In genomic region chr5:135040331-135041144, GRCh38 we compare ENCODE assay signal across 17 cellular contexts. TPM values are rescaled to one million over a fixed set of nuclear protein-coding genes. Genes with fewer than 3 reads are reported as not detected.
DNase-seq lines count a peak whose midpoint lies in the region; ATAC-seq and TF ChIP-seq lines count a peak whose summit lies in the region.
"Had no signal": no experiment of that assay in that cellular context is flagged by ENCODE, and none has a peak within 500 bp of the region (broad histone marks: within the 10 kb centered on the region; RNA-seq: fewer than 3 reads in every experiment).

No MANE protein-coding gene starts in this region.

- H3K36me3 ChIP-seq in OCI-LY1 (ENCODE audit: insufficient read depth, low read length) = no peaks in the 10 kb centered on the region; the same call in 1 of the 2 replicates
- H3K36me3 ChIP-seq in hepatocyte (replicated peaks; ENCODE audit: insufficient read depth, low read depth) = no peaks in the 10 kb centered on the region
- H3K36me3 ChIP-seq in Peyer's patch = no peaks in the 10 kb centered on the region
- H3K36me3 ChIP-seq: upper lobe of left lung had no signal

- peaks cover 0 to 20% (median 12%) of the 10 kb centered on the region in 4 donors for H3K4me1 Mint-ChIP-seq in naive thymus-derived CD8-positive, alpha-beta T cell

- no peak overlapping the region; the same call in 1 of the 2 replicates for H3K9ac ChIP-seq in OCI-LY1 (ENCODE audit: low read length)

- H3K27ac ChIP-seq in OCI-LY1 (ENCODE audit: low read depth, low read length, poor library complexity, severe bottlenecking) = no peak overlapping the region
- no peak overlapping the region for H3K27ac ChIP-seq in hepatocyte
- no peak overlapping the region for H3K27ac ChIP-seq in Peyer's patch
- H3K27ac ChIP-seq: upper lobe of left lung had no signal

- H3F3A ChIP-seq in OCI-LY1 (ENCODE audit: insufficient read depth, low read length) = no peaks in the 10 kb centered on the region

- H3K4me2 ChIP-seq in OCI-LY1 (ENCODE audit: low read length) = peak overlapping the region; percentile 49; the same call in 1 of the 2 replicates
- H3K4me2 ChIP-seq in hepatocyte = peak overlapping the region; percentile 97

- TF ChIP-seq CTCF in OCI-LY1 (IDR thresholded peaks at IDR 0.05; ENCODE audit: low read length) (no peak), hepatocyte (IDR thresholded peaks at IDR 0.05; ENCODE audit: poor library complexity) (no peak), Peyer's patch (IDR thresholded peaks at IDR 0.05) (no peak)

- no peaks in the 10 kb centered on the region; the same call in 1 of the 2 replicates for H3K27me3 ChIP-seq in OCI-LY1 (ENCODE audit: insufficient read depth, low read length)
- H3K27me3 ChIP-seq in hepatocyte = peaks cover 76% of the 10 kb centered on the region
- H3K27me3 ChIP-seq in Peyer's patch = peaks cover 0 to 41% of the 10 kb centered on the region in 2 donors

- H3K4me3 ChIP-seq in OCI-LY1 (ENCODE audit: low read depth, low read length, poor library complexity, severe bottlenecking) (no peak overlapping the region), hepatocyte (no peak overlapping the region), Peyer's patch (no peak overlapping the region)

- H3K4me1 ChIP-seq in OCI-LY1 (ENCODE audit: insufficient read depth, low read length, severe bottlenecking) = peaks cover 21% of the 10 kb centered on the region
- H3K4me1 ChIP-seq in hepatocyte (ENCODE audit: insufficient read depth) = peaks cover 21% of the 10 kb centered on the region
- peaks cover 0 to 22% (median 14%) of the 10 kb centered on the region in 4 donors for H3K4me1 ChIP-seq in Peyer's patch

- H3K27me3 Mint-ChIP-seq in naive thymus-derived CD8-positive, alpha-beta T cell = peaks cover 32 to 89% (median 72%) of the 10 kb centered on the region in 5 donors

- no peak for TF ChIP-seq POLR2A in Peyer's patch (IDR thresholded peaks at IDR 0.05)

- H3K9me3 Mint-ChIP-seq in naive thymus-derived CD8-positive, alpha-beta T cell = no peaks in the 10 kb centered on the region
- H3K9me3 Mint-ChIP-seq: activated T-helper 1 cell treated with anti-CD3 and anti-CD28 coated beads, Interleukin-12 subunit alpha, Interleukin-12 subunit beta, Interleukin-2, Interleukin-4 antibody, amounts not matched to agents 30 ng/mL and 10 ng/mL and 1 ng/mL, durations not matched to agents 14 hours and 24 hours and 36 hours; HFFc6; immature natural killer cell had no signal

- POLR2A ChIA-PET in naive thymus-derived CD8-positive, alpha-beta T cell (lab: Charles Lee) = no interaction called here

- DNase-seq in ELF-1 (ENCODE audit: low read depth, low spot score) (peak; percentile 66), hepatocyte (ENCODE audit: low spot score) (no peak), SK-N-DZ (ENCODE audit: low spot score) (no peak), NCI-H510A treated with DMSO at 0.1 percent for 48 hours (lab: John Stamatoyannopoulos, UW) (no peak), Peyer's patch (no peak), NCI-H2171 treated with DMSO at 0.1 percent for 48 hours (lab: John Stamatoyannopoulos, UW) (no peak)
- no peak for DNase-seq in naive thymus-derived CD8-positive, alpha-beta T cell
- DNase-seq: dermis blood vessel endothelial cell, HFFc6, immature natural killer cell, SW 1271 had no signal

- no peaks in the 10 kb centered on the region for H3K79me2 ChIP-seq in OCI-LY1 (ENCODE audit: insufficient read depth, low read length)
- H3K79me2 ChIP-seq in hepatocyte = peaks cover 39% of the 10 kb centered on the region

- peak in 1 of 2 donors; percentile 30 for ATAC-seq in naive thymus-derived CD8-positive, alpha-beta T cell
- ATAC-seq: activated CD4-positive, CD25-positive, alpha-beta regulatory T cell treated with anti-CD3 and anti-CD28 coated beads, Interleukin-2, amount 50 U/mL, for 24 hours had no signal

- 29% methylated on average over 50 of the region's 51 CpGs for WGBS in hepatocyte (ENCODE audit: low lambda C conversion rate, missing lambda C conversion rate)

- H4K20me1 ChIP-seq in OCI-LY1 (ENCODE audit: insufficient read depth, low read length) (no peaks in the 10 kb centered on the region), hepatocyte (ENCODE audit: insufficient read depth, poor library complexity, severe bottlenecking) (no peaks in the 10 kb centered on the region)

- H3K9me3 ChIP-seq in OCI-LY1 (ENCODE audit: low read length) (no peaks in the 10 kb centered on the region), hepatocyte (ENCODE audit: low read depth) (no peaks in the 10 kb centered on the region), Peyer's patch (no peaks in the 10 kb centered on the region)
- H3K9me3 ChIP-seq: upper lobe of left lung had no signal

- H3K36me3 Mint-ChIP-seq in naive thymus-derived CD8-positive, alpha-beta T cell = no peaks in the 10 kb centered on the region
- H3K36me3 Mint-ChIP-seq: immature natural killer cell had no signal

- H2AFZ ChIP-seq in OCI-LY1 (ENCODE audit: low read length) = no peak overlapping the region
- no peak overlapping the region for H2AFZ ChIP-seq in hepatocyte

- no peaks in the 10 kb centered on the region for H3K9me2 ChIP-seq in OCI-LY1 (ENCODE audit: low read depth, low read length)
- H3K9me2 ChIP-seq in hepatocyte (replicated peaks; ENCODE audit: insufficient read depth) = no peaks in the 10 kb centered on the region

- H3K27ac Mint-ChIP-seq in naive thymus-derived CD8-positive, alpha-beta T cell = no peak overlapping the region
- H3K27ac Mint-ChIP-seq: HFFc6, immature natural killer cell, progenitor cell of endocrine pancreas had no signal

- H3K4me3 Mint-ChIP-seq in naive thymus-derived CD8-positive, alpha-beta T cell = peak overlapping the region in 7 of 10 donors; percentile 6 to 65 (median 55)
- H3K4me3 Mint-ChIP-seq: activated T-helper 1 cell treated with anti-CD3 and anti-CD28 coated beads, Interleukin-12 subunit alpha, Interleukin-12 subunit beta, Interleukin-2, Interleukin-4 antibody, amounts not matched to agents 30 ng/mL and 10 ng/mL and 1 ng/mL, durations not matched to agents 14 hours and 24 hours and 36 hours; HFFc6; immature natural killer cell had no signal

RNA-seq across cellular contexts. Expression of gene PITX1, which starts 6.5 kb away (rescaled TPM):
- total RNA-seq in hepatocyte (62.9 and 64.9 TPM in 2 replicates), Peyer's patch (1 to 10 TPM in 3 of 4 donors, under 1 TPM in 1; 0.88 to 4.2 (median 2.5) TPM)
- polyA plus RNA-seq in hepatocyte = 141 and 156 TPM in 2 replicates
- not detected for total RNA-seq in naive thymus-derived CD8-positive, alpha-beta T cell
- polyA plus RNA-seq in naive thymus-derived CD8-positive, alpha-beta T cell = not detected
- 0.50 and 0.53 TPM in 2 replicates for polyA plus RNA-seq in SK-N-DZ (2014; cell fraction: cytosol; rRNA removed)
- polyA plus RNA-seq in SK-N-DZ (2014; cell fraction: nucleus; rRNA removed) = 0.32 and 1.2 TPM in 2 replicates
- total RNA-seq: mononuclear cell had no signal
- polyA plus RNA-seq: immature natural killer cell had no signal

Comparison
In these comparisons a context has a peak if more than half of its experiments do, and no peak if none do; other contexts are left out.
1. RNA of gene PITX1, which starts 6.5 kb away (total RNA-seq): 62.9 to 64.9 TPM in hepatocyte; 0.88 to 4.2 TPM in Peyer's patch and not detected in naive thymus-derived CD8-positive, alpha-beta T cell; every median in the first group is over 10 times any median in the second.